In genomic region chr20:11852189-11852588, GRCh38 we compare ENCODE assay signal across 19 cellular contexts.
"Had no signal": no experiment of that assay in that cellular context is flagged by ENCODE, and none has a peak within 500 bp of the region (broad histone marks: within the 10 kb centered on the region; RNA-seq: fewer than 3 reads in every experiment).

No MANE protein-coding gene starts in this region.

- H3K4me3 ChIP-seq: ascending aorta, esophagus squamous epithelium, ovary, right lobe of liver had no signal

- H3K27ac ChIP-seq: ascending aorta, brain microvascular endothelial cell, esophagus squamous epithelium, ovary, right lobe of liver had no signal

- H3K4me1 ChIP-seq: ascending aorta, right lobe of liver had no signal

- H3K9me3 ChIP-seq: ascending aorta, esophagus squamous epithelium, ovary, right lobe of liver had no signal

- H3K36me3 ChIP-seq: ascending aorta, brain microvascular endothelial cell, esophagus squamous epithelium, ovary, right lobe of liver had no signal

- H3K27me3 ChIP-seq: ascending aorta, brain microvascular endothelial cell, esophagus squamous epithelium, ovary, right lobe of liver had no signal

- FAIRE-seq: endothelial cell of umbilical vein, frontal cortex had no signal

- DNase-seq: activated CD4-positive, alpha-beta T cell treated with anti-CD3 and anti-CD28 coated beads, Interleukin-2, amount 50 U/mL, for 1 hour; activated CD4-positive, CD25-positive, alpha-beta regulatory T cell treated with anti-CD3 and anti-CD28 coated beads, Interleukin-2, amount 50 U/mL, for 72 hours; activated effector memory CD4-positive, alpha-beta T cell treated with Interleukin-2 at 50 U/mL for 16 hours; activated naive CD4-positive, alpha-beta T cell treated with Interleukin-2 at 50 U/mL for 16 hours; central memory CD4-positive, alpha-beta T cell; esophagus squamous epithelium; islet precursor cell; left colon; naive thymus-derived CD4-positive, alpha-beta T cell; ovary; right lobe of liver; stimulated activated CD4-positive, alpha-beta T cell treated with anti-CD3 and anti-CD28 coated beads, Interleukin-12 subunit alpha, Interleukin-12 subunit beta, amount 100 ng/mL, for 4 hours; stimulated activated CD4-positive, alpha-beta T cell treated with anti-CD3 and anti-CD28 coated beads, Interleukin-4, amount 100 ng/mL, for 1 hour; substantia nigra; T-helper 2 cell had no signal
